8 cellular contexts compared by ENCODE assay signal in genomic region chr20:44211177-44212039, GRCh38. TPM values are rescaled to one million over a fixed set of nuclear protein-coding genes. Genes with fewer than 3 reads are reported as not detected.
A peak's percentile ranks its signal among the peaks of the same experiment; 100 is the strongest.
DNase-seq lines count a peak whose midpoint lies in the region; ATAC-seq, FAIRE-seq and TF ChIP-seq lines count a peak whose summit lies in the region.

No MANE protein-coding gene starts in this region.

- DNase-seq in cardiac muscle cell (ENCODE audit: low read depth in 1 of 2, low spot score in 1 of 2) (peak in 1 of 2 donors; percentile 40), Right ventricle myocardium inferior (ENCODE audit: missing footprints) (no peak), MM.1S (peak; percentile 38), astrocyte (ENCODE audit: low read depth) (no peak), kidney epithelial cell (ENCODE audit: low read depth) (no peak), DMS79 treated with DMSO at 0.1 percent for 48 hours (lab: John Stamatoyannopoulos, UW) (no peak)
- DNase-seq in stimulated activated naive CD8-positive, alpha-beta T cell treated with anti-CD3 and anti-CD28 coated beads, Interleukin-15, amount 100 ng/mL, for 72 hours, result peak in 1 of 2 donors; percentile 23

- H3K36me3 ChIP-seq in cardiac muscle cell (no peaks in the 10 kb centered on the region), MM.1S (replicated peaks; ENCODE audit: insufficient read depth, low read length) (no peaks in the 10 kb centered on the region), astrocyte (ENCODE audit: insufficient read depth, low read length) (peaks cover under 1% of the 10 kb centered on the region), kidney epithelial cell (ENCODE audit: control insufficient read depth, insufficient read depth, low read length) (no peaks in the 10 kb centered on the region)

- no peak for ATAC-seq in Right ventricle myocardium inferior
- ATAC-seq in stimulated activated naive CD8-positive, alpha-beta T cell treated with anti-CD3 and anti-CD28 coated beads, Interleukin-15, amount 100 ng/mL, for 72 hours, result no peak
- no peak for ATAC-seq in HG02610 (IDR thresholded peaks at IDR 0.05; ENCODE audit: unreplicated experiment)

- H2AFZ ChIP-seq in MM.1S (ENCODE audit: low read length), result peak overlapping the region; percentile 50
- peak overlapping the region; percentile 80 for H2AFZ ChIP-seq in astrocyte (ENCODE audit: low read depth, low read length)

- no peaks in the 10 kb centered on the region for H3K9me3 Mint-ChIP-seq in astrocyte (ENCODE audit: unreplicated experiment)
- H3K9me3 Mint-ChIP-seq in stimulated activated naive CD8-positive, alpha-beta T cell treated with anti-CD3 and anti-CD28 coated beads, Interleukin-15, amount 100 ng/mL, for 72 hours, result no peaks in the 10 kb centered on the region

- H3K4me2 ChIP-seq in MM.1S (ENCODE audit: low read depth, low read length) (peak overlapping the region; percentile 76), astrocyte (ENCODE audit: low read length) (peak overlapping the region; percentile 94)

- H3K4me1 ChIP-seq in cardiac muscle cell (ENCODE audit: low read depth) (peaks cover 30% of the 10 kb centered on the region), MM.1S (ENCODE audit: low read length) (peaks cover 14% of the 10 kb centered on the region; the same call in 1 of the 2 replicates), astrocyte (ENCODE audit: insufficient read depth, low read length) (peaks cover 20% of the 10 kb centered on the region)

- H3K27me3 ChIP-seq in cardiac muscle cell, result no peaks in the 10 kb centered on the region
- H3K27me3 ChIP-seq in MM.1S (replicated peaks; ENCODE audit: insufficient read depth, low read length), result no peaks in the 10 kb centered on the region
- no peaks in the 10 kb centered on the region for H3K27me3 ChIP-seq in astrocyte (ENCODE audit: insufficient read depth, low read length)
- no peaks in the 10 kb centered on the region for H3K27me3 ChIP-seq in kidney epithelial cell (ENCODE audit: control insufficient read depth, insufficient read depth, low read length)

- no peak for FAIRE-seq in astrocyte (lab: Jason Lieb, UNC)

- H3K9ac ChIP-seq in MM.1S (ENCODE audit: low read length) (peak overlapping the region; percentile 89), astrocyte (ENCODE audit: low read length) (peak overlapping the region; percentile 88)

- intact Hi-C loops in Right ventricle myocardium inferior (cut with DNase I), result loop anchor here (10.0 kb wide), 1 partner anchor 473 kb away; no protein-coding TSS in a partner anchor

- H3K9me3 ChIP-seq in cardiac muscle cell (ENCODE audit: low read depth) (no peaks in the 10 kb centered on the region), MM.1S (replicated peaks; ENCODE audit: insufficient read depth, low read length) (no peaks in the 10 kb centered on the region), astrocyte (ENCODE audit: insufficient read depth, low read depth, low read length) (no peaks in the 10 kb centered on the region)

- no peaks in the 10 kb centered on the region for H3K9me2 ChIP-seq in MM.1S (replicated peaks; ENCODE audit: insufficient read depth, low read length)

- H3K4me1 Mint-ChIP-seq in astrocyte (ENCODE audit: low read depth, unreplicated experiment), result peaks cover 23% of the 10 kb centered on the region
- H3K4me1 Mint-ChIP-seq in stimulated activated naive CD8-positive, alpha-beta T cell treated with anti-CD3 and anti-CD28 coated beads, Interleukin-15, amount 100 ng/mL, for 72 hours, result peaks cover 48% of the 10 kb centered on the region

- H3K27ac ChIP-seq in cardiac muscle cell, result peak overlapping the region; percentile 98
- peak overlapping the region; percentile 90 for H3K27ac ChIP-seq in MM.1S (ENCODE audit: low read length)
- peak overlapping the region; percentile 82 for H3K27ac ChIP-seq in astrocyte (ENCODE audit: low read depth, low read length)

- H4K20me1 ChIP-seq in MM.1S (ENCODE audit: insufficient read depth, low read length) (peaks cover 16% of the 10 kb centered on the region), astrocyte (ENCODE audit: insufficient read depth, low read length) (peaks cover 32% of the 10 kb centered on the region)

- no peaks in the 10 kb centered on the region for H3K27me3 Mint-ChIP-seq in astrocyte (ENCODE audit: low read depth, unreplicated experiment)
- H3K27me3 Mint-ChIP-seq in stimulated activated naive CD8-positive, alpha-beta T cell treated with anti-CD3 and anti-CD28 coated beads, Interleukin-15, amount 100 ng/mL, for 72 hours, result no peaks in the 10 kb centered on the region

- H3K36me3 Mint-ChIP-seq in astrocyte (ENCODE audit: low read depth, unreplicated experiment), result no peaks in the 10 kb centered on the region

- H3K4me3 ChIP-seq in cardiac muscle cell (peak overlapping the region; percentile 73), MM.1S (ENCODE audit: low read length) (peak overlapping the region; percentile 78), astrocyte (ENCODE audit: insufficient read depth, low read depth, low read length) (peak overlapping the region; percentile 88), kidney epithelial cell (ENCODE audit: low read depth, low read length) (peak overlapping the region; percentile 74)

- H3K79me2 ChIP-seq in MM.1S (ENCODE audit: low read length) (peaks cover 47% of the 10 kb centered on the region), astrocyte (ENCODE audit: insufficient read depth, low read length) (peaks cover 41% of the 10 kb centered on the region)

- H3K27ac Mint-ChIP-seq in astrocyte (ENCODE audit: unreplicated experiment), result peak overlapping the region; percentile 98
- H3K27ac Mint-ChIP-seq in stimulated activated naive CD8-positive, alpha-beta T cell treated with anti-CD3 and anti-CD28 coated beads, Interleukin-15, amount 100 ng/mL, for 72 hours, result peak overlapping the region; percentile 98 to 99

- H3K4me3 Mint-ChIP-seq in astrocyte (ENCODE audit: unreplicated experiment), result peak overlapping the region; percentile 91
- peak overlapping the region; percentile 93 to 100 for H3K4me3 Mint-ChIP-seq in stimulated activated naive CD8-positive, alpha-beta T cell treated with anti-CD3 and anti-CD28 coated beads, Interleukin-15, amount 100 ng/mL, for 72 hours

- TF ChIP-seq CTCF in cardiac muscle cell (IDR thresholded peaks at IDR 0.05; ENCODE audit: low read depth, low read length), result no peak
- no peak for TF ChIP-seq CTCF in MM.1S (IDR thresholded peaks at IDR 0.05; ENCODE audit: low read length)
- TF ChIP-seq CTCF in astrocyte (IDR thresholded peaks at IDR 0.05; ENCODE audit: insufficient read depth, low read depth, low read length), result no peak
- no peak for TF ChIP-seq CTCF in kidney epithelial cell (IDR thresholded peaks at IDR 0.05; ENCODE audit: insufficient read depth, low read length, poor library complexity, severe bottlenecking)

- peaks cover 12% of the 10 kb centered on the region for H3F3A ChIP-seq in MM.1S (ENCODE audit: insufficient read depth, low read length)

RNA-seq across cellular contexts. Expression of gene OSER1, which starts 0.8 kb away (rescaled TPM):
- total RNA-seq in cardiac muscle cell (28.5 and 28.6 TPM in 2 replicates), Right ventricle myocardium inferior (32.1 TPM), astrocyte (28.9 and 30.9 TPM in 2 replicates), kidney epithelial cell (36.4 and 38.1 TPM in 2 replicates)
- 35.2 and 41.4 TPM in 2 replicates for polyA plus RNA-seq in cardiac muscle cell

RNA-seq across cellular contexts. Expression of gene JPH2, which starts 24.4 kb away (rescaled TPM):
- total RNA-seq in cardiac muscle cell, result 154 and 205 TPM in 2 replicates
- 97.2 and 142 TPM in 2 replicates for polyA plus RNA-seq in cardiac muscle cell
- total RNA-seq in Right ventricle myocardium inferior, result 197 TPM
- total RNA-seq in astrocyte, result 18.1 and 18.5 TPM in 2 replicates
- 2.4 and 3.0 TPM in 2 replicates for total RNA-seq in kidney epithelial cell

RNA-seq across cellular contexts. Expression of gene GDAP1L1, which starts 35.7 kb away (rescaled TPM):
- total RNA-seq in cardiac muscle cell, result 3.9 and 5.2 TPM in 2 replicates
- 0.86 and 5.5 TPM in 2 replicates for polyA plus RNA-seq in cardiac muscle cell
- 0.38 TPM for total RNA-seq in Right ventricle myocardium inferior
- total RNA-seq in astrocyte, result 0.64 and 0.77 TPM in 2 replicates
- total RNA-seq in kidney epithelial cell, result not detected in 2 replicates
